Comparison of ENCODE assay signal across 11 cellular contexts in the genomic region with DNA sequence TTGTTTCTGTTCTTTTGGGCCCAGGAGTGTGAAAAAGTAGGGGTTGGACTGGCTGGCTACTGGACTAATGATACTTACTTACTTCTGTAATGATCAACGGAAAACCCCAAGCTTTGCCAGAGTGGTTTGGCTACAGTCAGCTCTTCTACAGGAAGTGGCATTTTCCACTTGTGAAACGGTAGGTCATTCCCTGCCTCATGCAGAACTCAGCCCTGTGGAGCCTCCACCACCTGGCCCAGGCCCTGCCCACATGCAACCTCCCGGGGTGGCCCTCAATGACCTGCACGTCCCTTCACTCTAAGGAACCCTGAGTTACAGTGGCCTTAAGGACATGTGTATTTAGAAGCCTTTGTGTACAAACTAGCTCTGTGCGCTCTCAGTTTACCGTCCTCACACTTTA.
A peak's percentile ranks its signal among the peaks of the same experiment; 100 is the strongest.
DNase-seq lines count a peak whose midpoint lies in the region; ATAC-seq lines count a peak whose summit lies in the region.
"Had no signal": no experiment of that assay in that cellular context is flagged by ENCODE, and none has a peak within 500 bp of the region (broad histone marks: within the 10 kb centered on the region; RNA-seq: fewer than 3 reads in every experiment).

No MANE protein-coding gene starts in this region.

- peak overlapping the region; percentile 52 for H3K27ac Mint-ChIP-seq in activated naive CD8-positive, alpha-beta T cell treated with anti-CD3 and anti-CD28 coated beads for 36 hours
- H3K27ac Mint-ChIP-seq in memory B cell = peak overlapping the region; percentile 72

- peak; percentile 85 for DNase-seq in ACHN
- DNase-seq in activated naive CD8-positive, alpha-beta T cell treated with anti-CD3 and anti-CD28 coated beads for 36 hours = no peak
- no peak for DNase-seq in memory B cell (ENCODE audit: low spot score in 2 of 2)
- DNase-seq in globus pallidus (ENCODE audit: low spot score) = no peak
- DNase-seq in medulla oblongata (ENCODE audit: extremely low spot score) = no peak
- DNase-seq in NCI-H2029 (lab: John Stamatoyannopoulos, UW) = no peak
- DNase-seq: heart left ventricle, IMR-90, substantia nigra had no signal

- H3K27me3 Mint-ChIP-seq in activated naive CD8-positive, alpha-beta T cell treated with anti-CD3 and anti-CD28 coated beads for 36 hours = no peaks in the 10 kb centered on the region
- H3K27me3 Mint-ChIP-seq in memory B cell = no peaks in the 10 kb centered on the region

- H3K4me3 Mint-ChIP-seq in activated naive CD8-positive, alpha-beta T cell treated with anti-CD3 and anti-CD28 coated beads for 36 hours = no peak overlapping the region
- H3K4me3 Mint-ChIP-seq in memory B cell = no peak overlapping the region

- ATAC-seq in GM18511 (IDR thresholded peaks at IDR 0.05; ENCODE audit: unreplicated experiment) (peak; percentile 51), memory B cell (ENCODE audit: low read depth) (no peak), GM21423 (IDR thresholded peaks at IDR 0.05; ENCODE audit: unreplicated experiment) (no peak)

- H3K9me3 Mint-ChIP-seq in activated naive CD8-positive, alpha-beta T cell treated with anti-CD3 and anti-CD28 coated beads for 36 hours = peaks cover under 1% of the 10 kb centered on the region
- no peaks in the 10 kb centered on the region for H3K9me3 Mint-ChIP-seq in memory B cell

- H3K4me1 Mint-ChIP-seq in activated naive CD8-positive, alpha-beta T cell treated with anti-CD3 and anti-CD28 coated beads for 36 hours = peaks cover 15% of the 10 kb centered on the region
- H3K4me1 Mint-ChIP-seq in memory B cell = peaks cover 15% of the 10 kb centered on the region

- peaks cover 43% of the 10 kb centered on the region for H3K36me3 Mint-ChIP-seq in activated naive CD8-positive, alpha-beta T cell treated with anti-CD3 and anti-CD28 coated beads for 36 hours
- H3K36me3 Mint-ChIP-seq in memory B cell = peaks cover 46% of the 10 kb centered on the region

- in situ Hi-C loops in ACHN (cut with HindIII; ENCODE audit: low pct_ligation_motif_present, low pct_unique_long_range_greater_than_20kb, low sequenced_read_pairs) = no loop called here
